Comparison of ENCODE assay signal across 9 cellular contexts in the genomic region with DNA sequence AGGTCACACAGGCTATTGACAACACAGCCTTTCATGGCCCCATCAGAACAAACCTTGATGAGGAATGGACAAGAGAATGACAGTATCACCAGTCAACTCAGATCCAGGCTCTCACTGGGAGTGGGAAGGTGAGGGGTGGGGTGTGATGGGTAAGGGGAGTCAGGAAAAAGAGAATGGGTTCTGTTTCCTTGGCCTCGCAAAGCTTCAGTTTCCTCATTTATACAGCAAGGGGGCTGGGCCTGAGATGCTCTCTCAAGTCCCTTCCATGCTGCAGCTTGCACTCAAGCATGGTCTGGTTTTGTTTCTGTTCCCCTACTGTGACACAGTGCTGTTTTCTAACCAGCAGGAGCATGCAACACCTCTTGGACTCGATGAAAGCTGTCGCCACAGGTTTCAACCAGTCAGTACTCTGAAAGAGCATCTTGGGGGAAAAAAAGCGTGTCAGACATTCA.
DNase-seq lines count a peak whose midpoint lies in the region; ATAC-seq and TF ChIP-seq lines count a peak whose summit lies in the region.
"Had no signal": no experiment of that assay in that cellular context is flagged by ENCODE, and none has a peak within 500 bp of the region (broad histone marks: within the 10 kb centered on the region; RNA-seq: fewer than 3 reads in every experiment).

No MANE protein-coding gene starts in this region.

- TF ChIP-seq CTCF in GM06990 (IDR thresholded peaks at IDR 0.05; ENCODE audit: insufficient read depth, low read length, poor library complexity, severe bottlenecking), result no peak
- no peak for TF ChIP-seq CTCF in tibial artery (IDR thresholded peaks at IDR 0.05)

- H3K4me3 Mint-ChIP-seq in activated T-cell treated with anti-CD3 and anti-CD28 coated beads, Interleukin-2, amount 50 U/mL, for 4 hours, result no peak overlapping the region

- H3K27me3 ChIP-seq in GM06990 (replicated peaks; ENCODE audit: control insufficient read depth, insufficient read depth, low read length) (no peaks in the 10 kb centered on the region), tibial artery (no peaks in the 10 kb centered on the region)
- H3K27me3 ChIP-seq: testis had no signal

- peak; percentile 75 for DNase-seq in GM06990 (ENCODE audit: extremely low read depth, insufficient read length)
- peak; percentile 96 for DNase-seq in NOMO-1 treated with DMSO at 0.1 percent for 48 hours (lab: John Stamatoyannopoulos, UW; ENCODE audit: unreplicated experiment)
- DNase-seq in tibial artery, result no peak
- no peak for DNase-seq in stimulated activated CD4-positive, alpha-beta T cell treated with anti-CD3 and anti-CD28 coated beads, Interleukin-12 subunit alpha, Interleukin-12 subunit beta, amount 100 ng/mL, for 4 hours
- DNase-seq in Right ventricle myocardium superior, result no peak
- no peak for DNase-seq in activated T-cell treated with anti-CD3 and anti-CD28 coated beads, Interleukin-2, amount 50 U/mL, for 4 hours
- DNase-seq: testis had no signal

- H3K36me3 Mint-ChIP-seq in activated T-cell treated with anti-CD3 and anti-CD28 coated beads, Interleukin-2, amount 50 U/mL, for 4 hours (ENCODE audit: insufficient read depth), result no peaks in the 10 kb centered on the region

- peaks cover 0 to 31% (median 4%) of the 10 kb centered on the region in 4 donors for H3K4me1 ChIP-seq in tibial artery
- H3K4me1 ChIP-seq: testis had no signal

- H3K36me3 ChIP-seq in GM06990 (ENCODE audit: control insufficient read depth, insufficient read depth, low read length) (no peaks in the 10 kb centered on the region), tibial artery (no peaks in the 10 kb centered on the region)

- no peak overlapping the region for H3K27ac ChIP-seq in tibial artery
- H3K27ac ChIP-seq: testis had no signal

- H3K27me3 Mint-ChIP-seq in activated T-cell treated with anti-CD3 and anti-CD28 coated beads, Interleukin-2, amount 50 U/mL, for 4 hours (ENCODE audit: low read depth), result peaks cover 2% of the 10 kb centered on the region

- intact Hi-C loops in tibial artery (cut with DNase I; ENCODE audit: low total_unique reads) (no loop called here), Right ventricle myocardium superior (cut with DNase I) (no loop called here)

- H3K4me3 ChIP-seq in GM06990 (replicated peaks; ENCODE audit: low read depth, low read length) (no peak overlapping the region), tibial artery (no peak overlapping the region)
- H3K4me3 ChIP-seq: testis had no signal

- no peaks in the 10 kb centered on the region for H3K9me3 Mint-ChIP-seq in activated T-cell treated with anti-CD3 and anti-CD28 coated beads, Interleukin-2, amount 50 U/mL, for 4 hours

- H3K4me1 Mint-ChIP-seq in activated T-cell treated with anti-CD3 and anti-CD28 coated beads, Interleukin-2, amount 50 U/mL, for 4 hours (ENCODE audit: low read depth), result no peaks in the 10 kb centered on the region

- no peaks in the 10 kb centered on the region for H3K9me3 ChIP-seq in tibial artery
- H3K9me3 ChIP-seq: testis had no signal

- ATAC-seq in GM19395 (IDR thresholded peaks at IDR 0.05; ENCODE audit: unreplicated experiment), result peak; percentile 95
- ATAC-seq in HG02973 (IDR thresholded peaks at IDR 0.05; ENCODE audit: unreplicated experiment), result peak; percentile 90
- no peak for ATAC-seq in Right ventricle myocardium superior (ENCODE audit: poor library complexity)
- ATAC-seq in activated T-cell treated with anti-CD3 and anti-CD28 coated beads, Interleukin-2, amount 50 U/mL, for 4 hours, result no peak

Comparison
In these comparisons a context has a peak if more than half of its experiments do, and no peak if none do; other contexts are left out.
1. DNase-seq: peak in GM06990 (single experiment) and NOMO-1 treated with DMSO at 0.1 percent for 48 hours (single experiment); none in tibial artery (0 of 2), stimulated activated CD4-positive, alpha-beta T cell treated with anti-CD3 and anti-CD28 coated beads, Interleukin-12 subunit alpha, Interleukin-12 subunit beta, amount 100 ng/mL, for 4 hours (single experiment), Right ventricle myocardium superior (single experiment) and activated T-cell treated with anti-CD3 and anti-CD28 coated beads, Interleukin-2, amount 50 U/mL, for 4 hours (single experiment).
2. ATAC-seq: peak in GM19395 (single experiment) and HG02973 (single experiment); none in Right ventricle myocardium superior (single experiment) and activated T-cell treated with anti-CD3 and anti-CD28 coated beads, Interleukin-2, amount 50 U/mL, for 4 hours (0 of 2).